In the genomic region with DNA sequence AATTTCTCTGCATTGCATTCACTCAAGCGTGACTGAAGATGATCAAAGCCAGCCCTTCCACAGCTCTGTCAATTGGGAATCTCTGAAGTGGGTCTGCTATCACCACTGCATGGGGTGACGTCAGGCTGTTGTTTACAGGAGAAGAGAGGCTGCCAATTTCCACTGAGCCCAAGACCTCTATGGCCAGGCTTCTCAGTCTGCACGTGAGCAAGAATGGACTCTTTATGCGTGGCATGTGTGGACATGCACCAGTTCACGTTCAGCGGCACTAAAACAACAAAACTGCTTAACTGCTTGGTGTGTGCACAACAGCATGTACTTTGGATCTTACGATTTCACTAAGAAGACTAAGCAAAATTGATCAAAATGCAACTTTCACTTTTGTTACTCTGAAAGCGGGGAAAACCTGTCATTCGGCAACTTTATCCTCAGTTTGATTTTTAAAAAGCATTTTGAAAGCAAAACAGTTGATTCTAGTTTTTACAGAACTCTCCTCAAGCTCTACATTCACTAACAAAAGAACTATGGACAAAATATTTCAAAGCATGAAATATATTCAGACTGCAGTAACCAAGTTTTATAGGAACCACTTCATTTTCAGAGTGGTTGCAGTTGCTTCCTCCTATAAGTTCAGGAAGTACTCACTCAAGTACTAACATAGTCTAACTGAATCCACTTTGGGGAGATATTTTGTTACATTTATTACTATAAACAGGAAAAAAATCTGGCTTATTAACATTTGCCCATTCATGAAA, we compare ENCODE assay signal across 8 cellular contexts.
DNase-seq lines count a peak whose midpoint lies in the region; ATAC-seq and TF ChIP-seq lines count a peak whose summit lies in the region.

No MANE protein-coding gene starts in this region.

- intact Hi-C loops in esophagus muscularis mucosa (cut with DNase I) = no loop called here
- intact Hi-C loops in naive thymus-derived CD4-positive, alpha-beta T cell (cut with micrococcal nuclease) = loop anchor here (1.0 kb wide), 4 partner anchors 21 to 77 kb away; partner anchors contain the start of gene SERTAD2 (in 2 of the 2)

- H3K4me3 ChIP-seq in AG09309 (ENCODE audit: control insufficient read depth, low read depth, low read length) (peak overlapping the region; percentile 24), esophagus muscularis mucosa (peak overlapping the region; percentile 41 to 53 (median 42)), upper lobe of left lung (peak overlapping the region in 3 of 4 donors; percentile 36 to 49 (median 44))
- H3K4me3 ChIP-seq in naive thymus-derived CD4-positive, alpha-beta T cell (ENCODE audit: low read length) = peak overlapping the region; percentile 66

- no peak for TF ChIP-seq CTCF in AG09309 (IDR thresholded peaks at IDR 0.05; ENCODE audit: control insufficient read depth, insufficient read depth, low read depth, low read length, missing control alignments)
- no peak for TF ChIP-seq CTCF in esophagus muscularis mucosa (IDR thresholded peaks at IDR 0.05)
- no peak for TF ChIP-seq CTCF in upper lobe of left lung (IDR thresholded peaks at IDR 0.05)

- TF ChIP-seq POLR2A in esophagus muscularis mucosa (IDR thresholded peaks at IDR 0.05; ENCODE audit: low read depth) (no peak), upper lobe of left lung (IDR thresholded peaks at IDR 0.05) (peak in 1 of 4 donors; percentile 58)

- POLR2A ChIA-PET in naive thymus-derived CD4-positive, alpha-beta T cell (lab: Charles Lee) = interaction anchor here (0.5 to 15.9 kb wide), 11 partner anchors 9 to 421 kb away, joined by 3 to 205 read pairs (median 4); partner anchors contain the start of gene SERTAD2

- DNase-seq in AG09309 (ENCODE audit: low read depth) = peak; percentile 59
- peak; percentile 40 for DNase-seq in NCI-H460 (ENCODE audit: extremely low read depth, low read depth)
- peak; percentile 28 for DNase-seq in activated T-cell treated with anti-CD3 and anti-CD28 coated beads for 48 hours (ENCODE audit: low read depth)
- DNase-seq in esophagus muscularis mucosa (ENCODE audit: extremely low spot score) = no peak
- DNase-seq in naive thymus-derived CD4-positive, alpha-beta T cell = peak in 8 of 9 donors; percentile 41 to 72 (median 51)
- peak in 1 of 2 donors; percentile 86 for DNase-seq in upper lobe of left lung
- no peak for DNase-seq in NCI-H1048 (lab: John Stamatoyannopoulos, UW)

- no peaks in the 10 kb centered on the region for H3K27me3 Mint-ChIP-seq in naive thymus-derived CD4-positive, alpha-beta T cell

- CTCF ChIA-PET in naive thymus-derived CD4-positive, alpha-beta T cell (lab: Charles Lee) = interaction anchor here (1.1 to 1.6 kb wide), 2 partner anchors 17 to 86 kb away, joined by 3 to 5 read pairs; no protein-coding TSS in a partner anchor

- H3K27ac Mint-ChIP-seq in naive thymus-derived CD4-positive, alpha-beta T cell = peak overlapping the region; percentile 95 to 99 (median 98)

- no peak for TF ChIP-seq EP300 in esophagus muscularis mucosa (IDR thresholded peaks at IDR 0.05)
- peak in 1 of 4 donors; percentile 5 for TF ChIP-seq EP300 in upper lobe of left lung (IDR thresholded peaks at IDR 0.05)

- no peaks in the 10 kb centered on the region for H3K9me3 Mint-ChIP-seq in naive thymus-derived CD4-positive, alpha-beta T cell

- H3K4me1 ChIP-seq in esophagus muscularis mucosa (peaks cover 8 to 38% (median 30%) of the 10 kb centered on the region in 4 donors), upper lobe of left lung (peaks cover 26 to 38% (median 35%) of the 10 kb centered on the region in 4 donors)
- H3K4me1 ChIP-seq in naive thymus-derived CD4-positive, alpha-beta T cell (ENCODE audit: control insufficient read depth in 2 of 2, insufficient read depth in 2 of 2, low read length in 2 of 2) = peaks cover 31 to 32% of the 10 kb centered on the region in 2 donors

- H3K36me3 ChIP-seq in esophagus muscularis mucosa (no peaks in the 10 kb centered on the region), upper lobe of left lung (no peaks in the 10 kb centered on the region)
- H3K36me3 ChIP-seq in naive thymus-derived CD4-positive, alpha-beta T cell (ENCODE audit: control insufficient read depth in 2 of 3, insufficient read depth in 3 of 3, low read length in 3 of 3) = no peaks in the 10 kb centered on the region

- no peaks in the 10 kb centered on the region for H3K9me3 ChIP-seq in esophagus muscularis mucosa
- H3K9me3 ChIP-seq in naive thymus-derived CD4-positive, alpha-beta T cell (ENCODE audit: control insufficient read depth in 2 of 3, low read length in 3 of 3) = no peaks in the 10 kb centered on the region
- no peaks in the 10 kb centered on the region for H3K9me3 ChIP-seq in upper lobe of left lung

- peaks cover 8 to 24% (median 18%) of the 10 kb centered on the region in 5 donors for H3K36me3 Mint-ChIP-seq in naive thymus-derived CD4-positive, alpha-beta T cell

- peak overlapping the region; percentile 80 to 95 (median 88) for H3K4me3 Mint-ChIP-seq in naive thymus-derived CD4-positive, alpha-beta T cell

- H3K4me1 Mint-ChIP-seq in naive thymus-derived CD4-positive, alpha-beta T cell = peaks cover 26 to 80% (median 71%) of the 10 kb centered on the region in 7 donors

- H3K27me3 ChIP-seq in esophagus muscularis mucosa = no peaks in the 10 kb centered on the region
- H3K27me3 ChIP-seq in naive thymus-derived CD4-positive, alpha-beta T cell (ENCODE audit: control insufficient read depth in 2 of 2, insufficient read depth in 2 of 2, low read length in 2 of 2) = no peaks in the 10 kb centered on the region
- no peaks in the 10 kb centered on the region for H3K27me3 ChIP-seq in upper lobe of left lung

- H3K27ac ChIP-seq in esophagus muscularis mucosa (replicated peaks in 1 of 4) (peak overlapping the region; percentile 40 to 66 (median 54)), upper lobe of left lung (peak overlapping the region; percentile 61 to 84 (median 80))
- H3K27ac ChIP-seq in naive thymus-derived CD4-positive, alpha-beta T cell (ENCODE audit: low read depth, low read length) = peak overlapping the region; percentile 71

- ATAC-seq in GM19452 (IDR thresholded peaks at IDR 0.05; ENCODE audit: unreplicated experiment) = peak; percentile 35
- ATAC-seq in naive thymus-derived CD4-positive, alpha-beta T cell = peak; percentile 80
- ATAC-seq in upper lobe of left lung (ENCODE audit: low FRiP score in 2 of 2) = peak; percentile 85 to 90

- WGBS in esophagus muscularis mucosa = 36% methylated on average over 9 of the region's 9 CpGs
- WGBS in upper lobe of left lung, 2 donors = 7 to 12% methylated on average over 9 of the region's 9 CpGs

Comparison
In these comparisons a context has a peak if more than half of its experiments do, and no peak if none do; other contexts are left out.
1. DNase-seq: peak in AG09309 (single experiment), NCI-H460 (single experiment), activated T-cell treated with anti-CD3 and anti-CD28 coated beads for 48 hours (single experiment) and naive thymus-derived CD4-positive, alpha-beta T cell (8 of 9); none in esophagus muscularis mucosa (single experiment) and NCI-H1048 (single experiment).
2. ATAC-seq: peak in every context shown above with its lines; median percentile 88 in upper lobe of left lung; 80 in naive thymus-derived CD4-positive, alpha-beta T cell; 35 in GM19452.
3. Peak in every context shown above with its lines, with median percentiles within 50 percentile points of each other: H3K4me3 ChIP-seq and H3K27ac ChIP-seq.